ENCODE assay signal across 1 cellular context in the genomic region with DNA sequence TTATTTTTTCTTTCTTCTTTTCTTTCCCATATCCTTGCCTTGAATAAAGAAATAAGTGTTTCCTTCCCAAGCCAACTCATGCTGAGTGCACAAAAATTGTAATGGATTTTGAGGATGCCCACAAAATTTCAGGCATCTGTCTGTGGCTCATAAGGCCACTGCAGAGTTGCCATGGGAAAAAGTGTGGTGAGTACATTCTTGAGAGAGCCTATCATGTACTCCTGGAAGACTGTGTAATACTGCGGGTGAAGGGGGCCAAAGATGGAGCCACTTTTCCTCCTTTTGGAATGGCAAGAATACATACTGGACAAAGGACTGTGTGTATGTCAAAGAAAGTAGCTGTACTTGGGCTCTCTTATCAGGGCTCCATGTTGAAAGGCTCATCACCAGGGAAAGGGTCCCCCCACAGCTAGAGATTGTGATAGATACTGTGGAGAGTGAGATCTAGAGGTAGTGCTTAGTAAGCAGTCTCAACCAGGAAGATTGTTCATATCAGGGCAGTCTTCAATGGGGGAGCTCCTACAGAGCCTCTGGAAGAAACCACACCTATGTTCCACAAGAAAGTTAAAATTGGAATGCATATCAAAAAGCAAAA.
TF ChIP-seq lines count a peak whose summit lies in the region.

No MANE protein-coding gene starts in this region.

TF ChIP-seq in GM23338, 12 proteins besides CTCF, POLR2A, EP300 and RAD21 (continued from another document):
- no peak for TF ChIP-seq REST (IDR thresholded peaks at IDR 0.05; ENCODE audit: unreplicated experiment)
- TF ChIP-seq ZNF331 (CRISPR knock-in tag; IDR thresholded peaks at IDR 0.05; ENCODE audit: low read depth): no peak
- no peak for TF ChIP-seq ZNF462 (CRISPR knock-in tag; IDR thresholded peaks at IDR 0.05)
